Comparison of ENCODE assay signal across 8 cellular contexts in genomic region chr1:23423415-23424170, GRCh38. TPM values are rescaled to one million over a fixed set of nuclear protein-coding genes. Genes with fewer than 3 reads are reported as not detected.
DNase-seq lines count a peak whose midpoint lies in the region; ATAC-seq and TF ChIP-seq lines count a peak whose summit lies in the region.

No MANE protein-coding gene starts in this region.

- no peaks in the 10 kb centered on the region for H3K36me3 Mint-ChIP-seq in activated naive CD8-positive, alpha-beta T cell treated with anti-CD3 and anti-CD28 coated beads for 36 hours

- no peak overlapping the region for H3K9ac ChIP-seq in HUES64 (ENCODE audit: low read depth, low read length)

- H3K4me3 ChIP-seq in HUES64 (ENCODE audit: low read length) (peak overlapping the region; percentile 37; the same call in 1 of the 2 replicates), kidney epithelial cell (ENCODE audit: low read depth, low read length) (peak overlapping the region; percentile 15)

- H3K27me3 Mint-ChIP-seq in activated naive CD8-positive, alpha-beta T cell treated with anti-CD3 and anti-CD28 coated beads for 36 hours = peaks cover 6% of the 10 kb centered on the region

- peak; percentile 13 for DNase-seq in activated naive CD8-positive, alpha-beta T cell treated with anti-CD3 and anti-CD28 coated beads for 36 hours
- DNase-seq in kidney epithelial cell (ENCODE audit: low read depth) = no peak
- peak in 2 of 3 experiments; percentile 8 to 16 for DNase-seq in stimulated activated CD4-positive, alpha-beta T cell treated with anti-CD3 and anti-CD28 coated beads, TNF-alpha, amount 100 ng/mL, for 4 hours (ENCODE audit: low read depth in 3 of 3)

- TF ChIP-seq CTCF in kidney epithelial cell (IDR thresholded peaks at IDR 0.05; ENCODE audit: insufficient read depth, low read length, poor library complexity, severe bottlenecking) = no peak

- WGBS in HUES64 = 3% methylated on average over 36 of the region's 36 CpGs

- H3K27ac ChIP-seq in HUES64 (ENCODE audit: low read depth, low read length) = no peak overlapping the region

- no peaks in the 10 kb centered on the region for H3K36me3 ChIP-seq in HUES64 (ENCODE audit: insufficient read depth, low read length)
- no peaks in the 10 kb centered on the region for H3K36me3 ChIP-seq in kidney epithelial cell (ENCODE audit: control insufficient read depth, insufficient read depth, low read length)

- no peaks in the 10 kb centered on the region for H3K9me3 ChIP-seq in HUES64 (ENCODE audit: insufficient read depth, low read depth, low read length)

- no peak for ATAC-seq in GM21390 (IDR thresholded peaks at IDR 0.05; ENCODE audit: unreplicated experiment)
- no peak for ATAC-seq in HG03025 (IDR thresholded peaks at IDR 0.05; ENCODE audit: low FRiP score, unreplicated experiment)
- no peak for ATAC-seq in GM19463 (IDR thresholded peaks at IDR 0.05; ENCODE audit: unreplicated experiment)
- no peak for ATAC-seq in GM18519 (IDR thresholded peaks at IDR 0.05; ENCODE audit: low FRiP score, unreplicated experiment)

- peaks cover 4% of the 10 kb centered on the region; the same call in 1 of the 2 replicates for H3K4me1 ChIP-seq in HUES64 (ENCODE audit: insufficient read depth, low read length)

- peak overlapping the region; percentile 27 for H3K27ac Mint-ChIP-seq in activated naive CD8-positive, alpha-beta T cell treated with anti-CD3 and anti-CD28 coated beads for 36 hours

- peaks cover 99% of the 10 kb centered on the region for H3K27me3 ChIP-seq in HUES64 (ENCODE audit: insufficient read depth, low read length)
- H3K27me3 ChIP-seq in kidney epithelial cell (ENCODE audit: control insufficient read depth, insufficient read depth, low read length) = peaks cover 16% of the 10 kb centered on the region

- peak overlapping the region; percentile 79 for H3K4me3 Mint-ChIP-seq in activated naive CD8-positive, alpha-beta T cell treated with anti-CD3 and anti-CD28 coated beads for 36 hours

- H3K9me3 Mint-ChIP-seq in activated naive CD8-positive, alpha-beta T cell treated with anti-CD3 and anti-CD28 coated beads for 36 hours = no peaks in the 10 kb centered on the region

- H3K4me1 Mint-ChIP-seq in activated naive CD8-positive, alpha-beta T cell treated with anti-CD3 and anti-CD28 coated beads for 36 hours = peaks cover 19% of the 10 kb centered on the region

RNA-seq across cellular contexts. Expression of gene TCEA3, which starts 1.0 kb away (rescaled TPM):
- polyA plus RNA-seq in HUES64 (2013, experiment 1 of 2) = 0.25 TPM
- polyA plus RNA-seq in HUES64 (2013, experiment 2 of 2) = 1.0 TPM
- 1 to 10 TPM; 6.3 to 7.4 TPM for total RNA-seq in activated naive CD8-positive, alpha-beta T cell treated with anti-CD3 and anti-CD28 coated beads for 36 hours
- 3.7 and 6.8 TPM in 2 replicates for total RNA-seq in kidney epithelial cell

RNA-seq across cellular contexts. Expression of gene ZNF436, which starts 54.0 kb away (rescaled TPM):
- 1.9 TPM for polyA plus RNA-seq in HUES64 (2013, experiment 1 of 2)
- 3.0 TPM for polyA plus RNA-seq in HUES64 (2013, experiment 2 of 2)
- total RNA-seq in activated naive CD8-positive, alpha-beta T cell treated with anti-CD3 and anti-CD28 coated beads for 36 hours = 1 to 10 TPM; 3.7 to 4.4 TPM
- 7.3 and 11.7 TPM in 2 replicates for total RNA-seq in kidney epithelial cell
